Comparison of ENCODE assay signal across 26 cellular contexts in genomic region chr1:241782396-241782795, GRCh38.
DNase-seq lines count a peak whose midpoint lies in the region; ATAC-seq, FAIRE-seq and TF ChIP-seq lines count a peak whose summit lies in the region.
"Had no signal": no experiment of that assay in that cellular context is flagged by ENCODE, and none has a peak within 500 bp of the region (broad histone marks: within the 10 kb centered on the region; RNA-seq: fewer than 3 reads in every experiment).

No MANE protein-coding gene starts in this region.

- H3K27ac Mint-ChIP-seq in osteocyte (ENCODE audit: unreplicated experiment), result peak overlapping the region; percentile 16
- no peak overlapping the region for H3K27ac Mint-ChIP-seq in chondrocyte (ENCODE audit: unreplicated experiment)
- H3K27ac Mint-ChIP-seq: CD4-positive, alpha-beta T cell had no signal

- DNase-seq in NCI-H345 (lab: John Stamatoyannopoulos, UW), result peak; percentile 65
- DNase-seq in NCI-H345 treated with DMSO at 0.1 percent for 48 hours (lab: John Stamatoyannopoulos, UW; ENCODE audit: unreplicated experiment), result no peak
- peak; percentile 20 for DNase-seq in NCI-H187 treated with DMSO at 0.1 percent for 48 hours (lab: John Stamatoyannopoulos, UW)
- peak; percentile 8 for DNase-seq in bronchial epithelial cell (ENCODE audit: low read depth)
- no peak for DNase-seq in osteocyte (ENCODE audit: extremely low spot score, unreplicated experiment)
- DNase-seq in chondrocyte (ENCODE audit: low spot score), result no peak
- DNase-seq: ACHN; CD4-positive, alpha-beta T cell; COR-L47; DND-41; Kasumi-1; NCI-H1092; NCI-H1436; NCI-H2029; NCI-H2171; NCI-H446; NCI-H69; T-helper 1 cell had no signal

- H3K36me3 ChIP-seq in bronchial epithelial cell (ENCODE audit: control insufficient read depth, insufficient read depth, low read length), result no peaks in the 10 kb centered on the region
- H3K36me3 ChIP-seq: BLaER1, SJSA1 had no signal

- no peaks in the 10 kb centered on the region for H3K27me3 ChIP-seq in bronchial epithelial cell (ENCODE audit: control insufficient read depth, insufficient read depth, low read length)
- H3K27me3 ChIP-seq: BLaER1, SJSA1 had no signal

- H3K4me3 ChIP-seq in bronchial epithelial cell (ENCODE audit: low read depth, low read length), result no peak overlapping the region
- H3K4me3 ChIP-seq: BLaER1, SJSA1 had no signal

- no peaks in the 10 kb centered on the region for H3K9me3 Mint-ChIP-seq in osteocyte (ENCODE audit: unreplicated experiment)
- no peaks in the 10 kb centered on the region for H3K9me3 Mint-ChIP-seq in chondrocyte (ENCODE audit: low read depth)
- H3K9me3 Mint-ChIP-seq: CD4-positive, alpha-beta T cell had no signal

- H3K36me3 Mint-ChIP-seq in osteocyte (ENCODE audit: unreplicated experiment) (no peaks in the 10 kb centered on the region), chondrocyte (ENCODE audit: low read depth) (no peaks in the 10 kb centered on the region)

- no peak for FAIRE-seq in bronchial epithelial cell (lab: Jason Lieb, UNC)
- FAIRE-seq: G401.6, GM12892, GM18507 had no signal

- TF ChIP-seq CTCF in bronchial epithelial cell (IDR thresholded peaks at IDR 0.05; ENCODE audit: insufficient read depth, low read length, severe bottlenecking) (no peak), osteocyte (IDR thresholded peaks at IDR 0.05) (no peak), chondrocyte (IDR thresholded peaks at IDR 0.05) (no peak)

- ATAC-seq in GM21367 (IDR thresholded peaks at IDR 0.05; ENCODE audit: unreplicated experiment) (no peak), HG03095 (IDR thresholded peaks at IDR 0.05; ENCODE audit: unreplicated experiment) (no peak)
- ATAC-seq: Panc1 had no signal

- H3K4me3 Mint-ChIP-seq in osteocyte (ENCODE audit: unreplicated experiment) (no peak overlapping the region), chondrocyte (ENCODE audit: unreplicated experiment) (no peak overlapping the region)
- H3K4me3 Mint-ChIP-seq: CD4-positive, alpha-beta T cell had no signal

- H3K4me1 Mint-ChIP-seq in osteocyte (ENCODE audit: unreplicated experiment), result peaks cover 9% of the 10 kb centered on the region
- peaks cover 7% of the 10 kb centered on the region for H3K4me1 Mint-ChIP-seq in chondrocyte (ENCODE audit: low read depth)

- no peaks in the 10 kb centered on the region for H3K27me3 Mint-ChIP-seq in osteocyte (ENCODE audit: unreplicated experiment)
- H3K27me3 Mint-ChIP-seq in chondrocyte (ENCODE audit: low read depth), result no peaks in the 10 kb centered on the region

Comparison
In these comparisons a context has a peak if more than half of its experiments do, and no peak if none do; other contexts are left out.
1. DNase-seq: peak in NCI-H345 (single experiment), NCI-H187 treated with DMSO at 0.1 percent for 48 hours (single experiment) and bronchial epithelial cell (single experiment); none in NCI-H345 treated with DMSO at 0.1 percent for 48 hours (single experiment), osteocyte (single experiment) and chondrocyte (single experiment).